ENCODE assay signal across 8 cellular contexts in genomic region chr17:58082341-58082869, GRCh38. TPM values are rescaled to one million over a fixed set of nuclear protein-coding genes. Genes with fewer than 3 reads are reported as not detected.
DNase-seq lines count a peak whose midpoint lies in the region; ATAC-seq and TF ChIP-seq lines count a peak whose summit lies in the region.

No MANE protein-coding gene starts in this region.

- H3K27me3 ChIP-seq in SK-N-SH (ENCODE audit: insufficient read depth), result peaks cover 4% of the 10 kb centered on the region; the same call in 1 of the 2 replicates

- peaks cover 22 to 24% of the 10 kb centered on the region in 2 experiments for H3K36me3 ChIP-seq in SK-N-SH (replicated peaks in 1 of 2; ENCODE audit: control insufficient read depth in 1 of 2, insufficient read depth in 2 of 2, low read length in 1 of 2)

- H3K4me3 ChIP-seq in SK-N-SH (ENCODE audit: low read depth in 2 of 2, low read length in 1 of 2), result peak overlapping the region; percentile 28 to 38; a peak in 1 of 4 replicates

- peaks cover 26% of the 10 kb centered on the region for H3K36me3 Mint-ChIP-seq in activated CD8-positive, alpha-beta T cell treated with anti-CD3 and anti-CD28 coated beads for 36 hours (ENCODE audit: low read depth)

- peak overlapping the region; percentile 68; the same call in 1 of the 2 replicates for H3K4me2 ChIP-seq in SK-N-SH

- H4K20me1 ChIP-seq in SK-N-SH (ENCODE audit: insufficient read depth), result peaks cover 40% of the 10 kb centered on the region

- peak overlapping the region; percentile 39; the same call in 1 of the 2 replicates for H3K9ac ChIP-seq in SK-N-SH

- H3K27ac Mint-ChIP-seq in activated CD8-positive, alpha-beta T cell treated with anti-CD3 and anti-CD28 coated beads for 36 hours, result peak overlapping the region; percentile 28
- peak overlapping the region; percentile 89 to 92 for H3K27ac Mint-ChIP-seq in stimulated activated naive CD8-positive, alpha-beta T cell treated with anti-CD3 and anti-CD28 coated beads, Interleukin-15, amount 100 ng/mL, for 72 hours

- no peak for TF ChIP-seq EP300 in SK-N-SH (IDR thresholded peaks at IDR 0.05; ENCODE audit: borderline replicate concordance in 1 of 2, low read depth in 1 of 2, low read length in 1 of 2)

- H3K4me1 Mint-ChIP-seq in activated CD8-positive, alpha-beta T cell treated with anti-CD3 and anti-CD28 coated beads for 36 hours (ENCODE audit: low read depth), result peaks cover 30% of the 10 kb centered on the region
- H3K4me1 Mint-ChIP-seq in stimulated activated naive CD8-positive, alpha-beta T cell treated with anti-CD3 and anti-CD28 coated beads, Interleukin-15, amount 100 ng/mL, for 72 hours, result peaks cover 32% of the 10 kb centered on the region

- CTCF ChIA-PET in SK-N-SH (lab: Yijun Ruan, JAX), result interaction anchor here (1.5 to 2.6 kb wide), 2 partner anchors 83 to 224 kb away, joined by 6 to 8 read pairs; no protein-coding TSS in a partner anchor
- CTCF ChIA-PET in activated CD8-positive, alpha-beta T cell treated with anti-CD3 and anti-CD28 coated beads for 36 hours (lab: Charles Lee), result interaction anchor here (1.3 kb wide), 1 partner anchor 76 kb away, joined by 3 read pairs; no protein-coding TSS in a partner anchor

- no peaks in the 10 kb centered on the region for H3F3A ChIP-seq in SK-N-SH (replicated peaks; ENCODE audit: insufficient read depth)

- H3K79me2 ChIP-seq in SK-N-SH (ENCODE audit: insufficient read depth), result peaks cover 40% of the 10 kb centered on the region

- peak overlapping the region; percentile 44 for H3K4me3 Mint-ChIP-seq in activated CD8-positive, alpha-beta T cell treated with anti-CD3 and anti-CD28 coated beads for 36 hours
- H3K4me3 Mint-ChIP-seq in stimulated activated naive CD8-positive, alpha-beta T cell treated with anti-CD3 and anti-CD28 coated beads, Interleukin-15, amount 100 ng/mL, for 72 hours, result peak overlapping the region; percentile 74 to 78

- H3K27me3 Mint-ChIP-seq in activated CD8-positive, alpha-beta T cell treated with anti-CD3 and anti-CD28 coated beads for 36 hours, result no peaks in the 10 kb centered on the region
- peaks cover 6% of the 10 kb centered on the region for H3K27me3 Mint-ChIP-seq in stimulated activated naive CD8-positive, alpha-beta T cell treated with anti-CD3 and anti-CD28 coated beads, Interleukin-15, amount 100 ng/mL, for 72 hours

- no peak for ATAC-seq in SK-N-SH treated with all-trans-retinoic acid at 6 μM for 48 hours
- no peak for ATAC-seq in activated CD8-positive, alpha-beta T cell treated with anti-CD3 and anti-CD28 coated beads for 36 hours
- ATAC-seq in left colon, result no peak
- ATAC-seq in stimulated activated naive CD8-positive, alpha-beta T cell treated with anti-CD3 and anti-CD28 coated beads, Interleukin-15, amount 100 ng/mL, for 72 hours, result no peak

- no peaks in the 10 kb centered on the region for H3K9me2 ChIP-seq in SK-N-SH

- no peak for TF ChIP-seq CTCF in SK-N-SH (IDR thresholded peaks at IDR 0.05)
- TF ChIP-seq CTCF in activated CD8-positive, alpha-beta T cell treated with anti-CD3 and anti-CD28 coated beads for 36 hours (IDR thresholded peaks at IDR 0.05), result no peak

- DNase-seq in SK-N-SH (no peak), left colon (peak; percentile 16 to 28), NOMO-1 treated with DMSO at 0.1 percent for 48 hours (lab: John Stamatoyannopoulos, UW; ENCODE audit: unreplicated experiment) (no peak), NCI-H1930 (lab: John Stamatoyannopoulos, UW) (no peak), NCI-H2171 (lab: John Stamatoyannopoulos, UW) (no peak)
- no peak for DNase-seq in activated CD8-positive, alpha-beta T cell treated with anti-CD3 and anti-CD28 coated beads for 36 hours
- DNase-seq in stimulated activated naive CD8-positive, alpha-beta T cell treated with anti-CD3 and anti-CD28 coated beads, Interleukin-15, amount 100 ng/mL, for 72 hours, result no peak

- peak overlapping the region; percentile 23 to 85; a peak in 2 of 4 replicates for H3K27ac ChIP-seq in SK-N-SH (ENCODE audit: low read depth in 2 of 2, low read length in 1 of 2)

- H2AFZ ChIP-seq in SK-N-SH (ENCODE audit: low read depth), result peak overlapping the region; percentile 90

- no peaks in the 10 kb centered on the region for H3K9me3 ChIP-seq in SK-N-SH

- POLR2A ChIA-PET in SK-N-SH (lab: Yijun Ruan, JAX), result interaction anchor here (0.9 to 4.8 kb wide), 5 partner anchors 54 to 241 kb away, joined by 3 to 40 read pairs (median 6); partner anchors contain the start of genes MRPS23 and SRSF1
- POLR2A ChIA-PET in activated CD8-positive, alpha-beta T cell treated with anti-CD3 and anti-CD28 coated beads for 36 hours (lab: Charles Lee), result interaction anchor here (0.6 to 6.2 kb wide), 2 partner anchors 43 to 74 kb away, joined by 4 to 50 read pairs; partner anchors contain the start of gene SRSF1

- TF ChIP-seq RAD21 in SK-N-SH (IDR thresholded peaks at IDR 0.05; ENCODE audit: low read length), result no peak

- intact Hi-C loops in activated CD8-positive, alpha-beta T cell treated with anti-CD3 and anti-CD28 coated beads for 36 hours (cut with micrococcal nuclease), result no loop called here
- intact Hi-C loops in left colon (cut with DNase I, micrococcal nuclease), result no loop called here

- H3K9me3 Mint-ChIP-seq in activated CD8-positive, alpha-beta T cell treated with anti-CD3 and anti-CD28 coated beads for 36 hours, result no peaks in the 10 kb centered on the region
- H3K9me3 Mint-ChIP-seq in stimulated activated naive CD8-positive, alpha-beta T cell treated with anti-CD3 and anti-CD28 coated beads, Interleukin-15, amount 100 ng/mL, for 72 hours, result no peaks in the 10 kb centered on the region

- 87% methylated on average over 10 of the region's 10 CpGs for WGBS in SK-N-SH (ENCODE audit: low lambda C conversion rate)

- H3K4me1 ChIP-seq in SK-N-SH (ENCODE audit: control insufficient read depth in 1 of 2, insufficient read depth in 2 of 2, low read depth in 1 of 2, low read length in 1 of 2), result peaks cover 18 to 32% of the 10 kb centered on the region in 2 experiments

TF ChIP-seq in SK-N-SH, 30 proteins besides CTCF, POLR2A, EP300 and RAD21:
- TF ChIP-seq JUND (IDR thresholded peaks at IDR 0.05), result no peak
- no peak for TF ChIP-seq POLR2AphosphoS5 (IDR thresholded peaks at IDR 0.05; ENCODE audit: low read depth, low read length)
- TF ChIP-seq NFIC (IDR thresholded peaks at IDR 0.05; ENCODE audit: borderline replicate concordance), result no peak
- no peak for TF ChIP-seq FOXJ3 (CRISPR knock-in tag; IDR thresholded peaks at IDR 0.05)
- no peak for TF ChIP-seq FOXM1 (IDR thresholded peaks at IDR 0.05; ENCODE audit: low read depth)
- TF ChIP-seq MAX (IDR thresholded peaks at IDR 0.05; ENCODE audit: low read depth), result no peak

TF ChIP-seq in SK-N-SH treated with all-trans-retinoic acid at 6 μM for 48 hours, 23 proteins besides CTCF, POLR2A, EP300 and RAD21:
- no peak for TF ChIP-seq GLIS3 (CRISPR knock-in tag; IDR thresholded peaks at IDR 0.05)
- TF ChIP-seq ZNF8 (CRISPR knock-in tag; IDR thresholded peaks at IDR 0.05), result no peak
- no peak for TF ChIP-seq PPARA (CRISPR knock-in tag; IDR thresholded peaks at IDR 0.05; ENCODE audit: borderline replicate concordance)
- no peak for TF ChIP-seq ZFP3 (CRISPR knock-in tag; IDR thresholded peaks at IDR 0.05)
- no peak for TF ChIP-seq SNAI2 (CRISPR knock-in tag; IDR thresholded peaks at IDR 0.05)
- TF ChIP-seq ZFP30 (CRISPR knock-in tag; IDR thresholded peaks at IDR 0.05), result no peak
- TF ChIP-seq, protein P1, sequence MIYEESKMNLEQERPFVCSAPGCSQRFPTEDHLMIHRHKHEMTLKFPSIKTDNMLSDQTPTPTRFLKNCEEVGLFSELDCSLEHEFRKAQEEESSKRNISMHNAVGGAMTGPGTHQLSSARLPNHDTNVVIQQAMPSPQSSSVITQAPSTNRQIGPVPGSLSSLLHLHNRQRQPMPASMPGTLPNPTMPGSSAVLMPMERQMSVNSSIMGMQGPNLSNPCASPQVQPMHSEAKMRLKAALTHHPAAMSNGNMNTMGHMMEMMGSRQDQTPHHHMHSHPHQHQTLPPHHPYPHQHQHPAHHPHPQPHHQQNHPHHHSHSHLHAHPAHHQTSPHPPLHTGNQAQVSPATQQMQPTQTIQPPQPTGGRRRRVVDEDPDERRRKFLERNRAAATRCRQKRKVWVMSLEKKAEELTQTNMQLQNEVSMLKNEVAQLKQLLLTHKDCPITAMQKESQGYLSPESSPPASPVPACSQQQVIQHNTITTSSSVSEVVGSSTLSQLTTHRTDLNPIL (CRISPR knock-in tag; IDR thresholded peaks at IDR 0.05; ENCODE audit: low read depth), result no peak

RNA-seq across cellular contexts. Expression of gene DYNLL2, which starts 0.8 kb away (rescaled TPM):
- polyA plus RNA-seq in SK-N-SH (2012; rRNA removed), result 27.0 and 27.4 TPM in 2 replicates
- 29.3 TPM in 2 replicates for polyA plus RNA-seq in SK-N-SH (2012; cell fraction: cytosol; rRNA removed)
- 17.1 and 23.7 TPM in 2 replicates for polyA plus RNA-seq in SK-N-SH (2012; cell fraction: nucleus; rRNA removed)
- 10 to 100 TPM; 25.6 to 26.1 TPM for total RNA-seq in activated CD8-positive, alpha-beta T cell treated with anti-CD3 and anti-CD28 coated beads for 36 hours
- total RNA-seq in left colon, result 10 to 100 TPM; 35.0 to 35.9 TPM

Comparison
In these comparisons a context has a peak if more than half of its experiments do, and no peak if none do; other contexts are left out.
1. DNase-seq: peak in left colon (2 of 2); none in SK-N-SH (single experiment), activated CD8-positive, alpha-beta T cell treated with anti-CD3 and anti-CD28 coated beads for 36 hours (single experiment), stimulated activated naive CD8-positive, alpha-beta T cell treated with anti-CD3 and anti-CD28 coated beads, Interleukin-15, amount 100 ng/mL, for 72 hours (0 of 2), NOMO-1 treated with DMSO at 0.1 percent for 48 hours (single experiment), NCI-H1930 (0 of 2) and NCI-H2171 (single experiment).